Comparison of ENCODE assay signal across 21 cellular contexts in genomic region chr13:52169839-52170238, GRCh38. TPM values are rescaled to one million over a fixed set of nuclear protein-coding genes. Genes with fewer than 3 reads are reported as not detected.
DNase-seq lines count a peak whose midpoint lies in the region; ATAC-seq lines count a peak whose summit lies in the region.
"Had no signal": no experiment of that assay in that cellular context is flagged by ENCODE, and none has a peak within 500 bp of the region (broad histone marks: within the 10 kb centered on the region; RNA-seq: fewer than 3 reads in every experiment).

No MANE protein-coding gene starts in this region.

- no peak for ATAC-seq in HG03571 (IDR thresholded peaks at IDR 0.05; ENCODE audit: unreplicated experiment)
- no peak for ATAC-seq in activated naive CD4-positive, alpha-beta T cell treated with anti-CD3 and anti-CD28 coated beads, Interleukin-2, amount 50 U/mL, for 72 hours
- ATAC-seq: CD8-positive, alpha-beta T cell; GM12878; HepG2 had no signal

- H3K27ac ChIP-seq in angular gyrus (ENCODE audit: low read depth, low read length) = peak overlapping the region; percentile 83
- H3K27ac ChIP-seq in temporal lobe (ENCODE audit: low read depth, low read length) = peak overlapping the region; percentile 92
- H3K27ac ChIP-seq: BLaER1 treated with 17β-estradiol and CSF1 and Interleukin-3, amounts not matched to agents 10 nM and 100 nM had no signal

- H3K36me3 Mint-ChIP-seq in activated naive CD4-positive, alpha-beta T cell treated with anti-CD3 and anti-CD28 coated beads, Interleukin-2, amount 50 U/mL, for 72 hours = no peaks in the 10 kb centered on the region

- H3K27ac Mint-ChIP-seq in activated naive CD4-positive, alpha-beta T cell treated with anti-CD3 and anti-CD28 coated beads, Interleukin-2, amount 50 U/mL, for 72 hours = no peak overlapping the region
- H3K27ac Mint-ChIP-seq: B cell; CD8-positive, alpha-beta T cell; H9 had no signal

- intact Hi-C loops in posterior cingulate gyrus (cut with DNase I) = no loop called here

- DNase-seq in foreskin melanocyte = peak; percentile 75
- peak; percentile 56 for DNase-seq in medulla oblongata (ENCODE audit: extremely low spot score)
- DNase-seq in posterior cingulate gyrus = no peak
- no peak for DNase-seq in T-helper 9 cell
- DNase-seq in activated naive CD4-positive, alpha-beta T cell treated with anti-CD3 and anti-CD28 coated beads, Interleukin-2, amount 50 U/mL, for 72 hours (ENCODE audit: low spot score in 2 of 2) = no peak
- DNase-seq: CD8-positive, alpha-beta T cell; COR-L47; DMS 273 treated with DMSO at 0.1 percent for 48 hours; DMS53; DND-41; EL; H9 had no signal

- H3K9me3 Mint-ChIP-seq in activated naive CD4-positive, alpha-beta T cell treated with anti-CD3 and anti-CD28 coated beads, Interleukin-2, amount 50 U/mL, for 72 hours = no peaks in the 10 kb centered on the region
- H3K9me3 Mint-ChIP-seq: CD8-positive, alpha-beta T cell; H9 had no signal

RNA-seq across cellular contexts. Expression of gene NEK3, which starts 10.4 kb away (rescaled TPM):
- 9.8 TPM for total RNA-seq in temporal lobe
- total RNA-seq in activated naive CD4-positive, alpha-beta T cell treated with anti-CD3 and anti-CD28 coated beads, Interleukin-2, amount 50 U/mL, for 72 hours = 1 to 10 TPM in 1 of 2 donors, under 1 TPM in 1; 0.18 to 6.2 TPM

RNA-seq across cellular contexts. Expression of gene NEK5, which starts 41.0 kb away (rescaled TPM):
- 0.74 TPM for total RNA-seq in temporal lobe
- under 1 TPM in 1 of 2 donors, not detected in 1; 0.14 TPM for total RNA-seq in activated naive CD4-positive, alpha-beta T cell treated with anti-CD3 and anti-CD28 coated beads, Interleukin-2, amount 50 U/mL, for 72 hours
- total RNA-seq: A172; B cell; CD8-positive, alpha-beta T cell; G401; GM12878 had no signal

Comparison
In these comparisons a context has a peak if more than half of its experiments do, and no peak if none do; other contexts are left out.
1. DNase-seq: peak in foreskin melanocyte (single experiment) and medulla oblongata (single experiment); none in posterior cingulate gyrus (0 of 10), T-helper 9 cell (single experiment) and activated naive CD4-positive, alpha-beta T cell treated with anti-CD3 and anti-CD28 coated beads, Interleukin-2, amount 50 U/mL, for 72 hours (0 of 2).